8 cellular contexts compared by ENCODE assay signal in genomic region chr1:11935040-11935378, GRCh38. TPM values are rescaled to one million over a fixed set of nuclear protein-coding genes. Genes with fewer than 3 reads are reported as not detected.
DNase-seq lines count a peak whose midpoint lies in the region; ATAC-seq and TF ChIP-seq lines count a peak whose summit lies in the region.

No MANE protein-coding gene starts in this region.

- no peak for DNase-seq in HAP-1 (ENCODE audit: low spot score in 2 of 2)
- no peak for DNase-seq in WTC11 (ENCODE audit: low spot score)
- DNase-seq in stimulated activated naive CD8-positive, alpha-beta T cell treated with anti-CD3 and anti-CD28 coated beads, Interleukin-15, amount 100 ng/mL, for 72 hours, result no peak
- DNase-seq in iPS-NIHi7 (ENCODE audit: extremely low spot score), result no peak
- no peak for DNase-seq in activated CD4-positive, alpha-beta T cell treated with anti-CD3 and anti-CD28 coated beads for 4 hours
- DNase-seq in kidney tubule cell (ENCODE audit: low spot score), result no peak

- H3K4me3 ChIP-seq in HAP-1 (peak overlapping the region; percentile 61), iPS-11a (ENCODE audit: low read depth, low read length) (peak overlapping the region; percentile 54)

- no peaks in the 10 kb centered on the region; the same call in 1 of the 2 replicates for H3K36me3 Mint-ChIP-seq in WTC11

- H3K9me3 Mint-ChIP-seq in WTC11, result no peaks in the 10 kb centered on the region
- no peaks in the 10 kb centered on the region for H3K9me3 Mint-ChIP-seq in stimulated activated naive CD8-positive, alpha-beta T cell treated with anti-CD3 and anti-CD28 coated beads, Interleukin-15, amount 100 ng/mL, for 72 hours

- peak overlapping the region; percentile 64 for H3K4me3 Mint-ChIP-seq in WTC11
- peak overlapping the region; percentile 85 to 86 for H3K4me3 Mint-ChIP-seq in stimulated activated naive CD8-positive, alpha-beta T cell treated with anti-CD3 and anti-CD28 coated beads, Interleukin-15, amount 100 ng/mL, for 72 hours

- ATAC-seq in WTC11, result no peak
- peak; percentile 8 for ATAC-seq in stimulated activated naive CD8-positive, alpha-beta T cell treated with anti-CD3 and anti-CD28 coated beads, Interleukin-15, amount 100 ng/mL, for 72 hours
- ATAC-seq in GM19397 (IDR thresholded peaks at IDR 0.05; ENCODE audit: unreplicated experiment), result no peak

- TF ChIP-seq CTCF in WTC11 (IDR thresholded peaks at IDR 0.05), result no peak

- POLR2A ChIA-PET in WTC11 (lab: Charles Lee), result interaction anchor here (0.7 to 2.7 kb wide), 4 partner anchors 10 to 129 kb away, joined by 3 to 22 read pairs (median 5); partner anchors contain the start of genes CLCN6 and MTHFR

- in situ Hi-C loops in HAP-1 (cut with MboI; ENCODE audit: low sequenced_read_pairs), result no loop called here

- H3K9me3 ChIP-seq in HAP-1, result no peaks in the 10 kb centered on the region

- H3K36me3 ChIP-seq in HAP-1 (replicated peaks), result peaks cover 4% of the 10 kb centered on the region; the same call in 1 of the 2 replicates

- H3K27ac Mint-ChIP-seq in WTC11, result no peak overlapping the region
- peak overlapping the region in 1 of 2 donors; percentile 42 for H3K27ac Mint-ChIP-seq in stimulated activated naive CD8-positive, alpha-beta T cell treated with anti-CD3 and anti-CD28 coated beads, Interleukin-15, amount 100 ng/mL, for 72 hours

- H3K27me3 Mint-ChIP-seq in WTC11 (ENCODE audit: low read depth), result no peaks in the 10 kb centered on the region
- H3K27me3 Mint-ChIP-seq in stimulated activated naive CD8-positive, alpha-beta T cell treated with anti-CD3 and anti-CD28 coated beads, Interleukin-15, amount 100 ng/mL, for 72 hours, result no peaks in the 10 kb centered on the region

- CTCF ChIA-PET in WTC11 (lab: Charles Lee), result interaction anchor here (1.1 to 1.5 kb wide), 2 partner anchors 10 to 32 kb away, joined by 4 to 11 read pairs; no protein-coding TSS in a partner anchor

- peaks cover 6% of the 10 kb centered on the region for H3K4me1 ChIP-seq in HAP-1

- no peaks in the 10 kb centered on the region for H3K27me3 ChIP-seq in HAP-1 (ENCODE audit: low read depth)

- H3K4me1 Mint-ChIP-seq in WTC11, result peaks cover 21% of the 10 kb centered on the region
- peaks cover 8% of the 10 kb centered on the region for H3K4me1 Mint-ChIP-seq in stimulated activated naive CD8-positive, alpha-beta T cell treated with anti-CD3 and anti-CD28 coated beads, Interleukin-15, amount 100 ng/mL, for 72 hours

TF ChIP-seq in WTC11, 78 proteins besides CTCF, POLR2A, EP300 and RAD21:
- TF ChIP-seq CBFB (CRISPR knock-in tag; IDR thresholded peaks at IDR 0.05; ENCODE audit: low read depth) (no peak), TEAD4 (CRISPR knock-in tag; IDR thresholded peaks at IDR 0.05) (no peak), FOXJ3 (CRISPR knock-in tag; IDR thresholded peaks at IDR 0.05; ENCODE audit: borderline replicate concordance) (no peak), GTF2I (CRISPR knock-in tag; conservative IDR thresholded peaks at IDR 0.05) (peak; percentile 72), NR3C1 (CRISPR knock-in tag; conservative IDR thresholded peaks at IDR 0.05; ENCODE audit: low read depth) (no peak), ERG (CRISPR knock-in tag; IDR thresholded peaks at IDR 0.05) (no peak)
- TF ChIP-seq, protein P1, sequence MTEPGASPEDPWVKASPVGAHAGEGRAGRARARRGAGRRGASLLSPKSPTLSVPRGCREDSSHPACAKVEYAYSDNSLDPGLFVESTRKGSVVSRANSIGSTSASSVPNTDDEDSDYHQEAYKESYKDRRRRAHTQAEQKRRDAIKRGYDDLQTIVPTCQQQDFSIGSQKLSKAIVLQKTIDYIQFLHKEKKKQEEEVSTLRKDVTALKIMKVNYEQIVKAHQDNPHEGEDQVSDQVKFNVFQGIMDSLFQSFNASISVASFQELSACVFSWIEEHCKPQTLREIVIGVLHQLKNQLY (CRISPR knock-in tag; IDR thresholded peaks at IDR 0.05), result no peak
TF ChIP-seq in WTC11: peak in this region for 1.

RNA-seq across cellular contexts. Expression of gene PLOD1, which starts 0.5 kb away (rescaled TPM):
- total RNA-seq in WTC11 (2021), result 46.9 to 73.8 TPM (median 67.3 TPM) in 3 replicates

RNA-seq across cellular contexts. Expression of gene KIAA2013, which starts 8.8 kb away (rescaled TPM):
- total RNA-seq in WTC11 (2021), result 45.3 to 50.2 TPM (median 45.6 TPM) in 3 replicates

RNA-seq across cellular contexts. Expression of gene MFN2, which starts 45.2 kb away (rescaled TPM):
- 56.8 to 63.0 TPM (median 59.8 TPM) in 3 replicates for total RNA-seq in WTC11 (2021)
